In the genomic region with DNA sequence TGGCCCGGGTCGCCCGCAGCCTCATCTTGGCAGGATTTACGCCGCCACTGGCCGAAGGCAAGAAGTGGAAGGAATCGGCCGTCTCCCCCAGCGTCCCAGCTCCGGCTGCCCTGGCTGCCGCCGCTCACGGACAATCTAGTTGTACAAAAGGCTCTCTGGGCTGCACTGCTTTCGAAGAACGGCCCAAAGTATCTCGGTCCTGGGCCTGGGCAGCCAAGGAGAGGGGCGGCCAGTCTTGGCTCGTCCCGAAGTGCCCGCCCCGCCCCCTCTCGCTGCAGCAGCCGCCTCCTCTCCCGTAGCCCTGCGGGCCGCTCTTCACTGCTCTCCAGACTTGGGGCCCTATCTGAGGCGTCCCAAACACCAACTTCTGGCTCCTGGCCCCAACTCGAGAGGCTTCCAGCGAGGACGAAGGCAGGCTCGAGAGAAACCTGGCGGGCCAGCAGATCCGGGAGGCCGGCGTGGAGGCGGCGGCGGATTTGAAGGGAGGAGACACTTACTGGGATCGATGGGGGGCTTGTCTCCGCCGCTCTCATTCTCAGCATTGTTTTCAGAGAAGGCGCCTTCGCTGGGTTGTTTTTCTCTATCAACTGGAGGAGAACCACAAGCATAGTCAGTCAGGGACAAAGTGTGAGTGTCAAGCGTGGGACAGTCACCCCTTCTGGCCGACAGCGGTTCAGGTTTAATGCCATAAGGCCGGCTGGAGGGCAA, we compare ENCODE assay signal across 10 cellular contexts. TPM values are rescaled to one million over a fixed set of nuclear protein-coding genes. Genes with fewer than 3 reads are reported as not detected.
A peak's percentile ranks its signal among the peaks of the same experiment; 100 is the strongest.
DNase-seq lines count a peak whose midpoint lies in the region; ATAC-seq, FAIRE-seq and TF ChIP-seq lines count a peak whose summit lies in the region.
"Had no signal": no experiment of that assay in that cellular context is flagged by ENCODE, and none has a peak within 500 bp of the region (broad histone marks: within the 10 kb centered on the region; RNA-seq: fewer than 3 reads in every experiment).

No MANE protein-coding gene starts in this region.

- in situ Hi-C loops in KBM-7 (cut with MboI; ENCODE audit: low pct_unique_long_range_greater_than_20kb, low sequenced_read_pairs) (loop anchor here (25.0 kb wide), 1 partner anchor 1302 kb away; no protein-coding TSS in a partner anchor), GM13977 (cut with MboI; ENCODE audit: low pct_unique_long_range_greater_than_20kb, low sequenced_read_pairs, unreplicated experiment) (loop anchor here (10.0 to 25.0 kb wide), 2 partner anchors 802 to 1310 kb away; no protein-coding TSS in a partner anchor)

- CTCF ChIA-PET in endothelial cell of umbilical vein (lab: Charles Lee) = interaction anchor here (0.6 to 7.4 kb wide), 3 partner anchors 12 to 794 kb away, joined by 3 to 81 read pairs (median 42); partner anchors contain the start of genes HOXA10 and HOXA3

- H3K27me3 ChIP-seq in endothelial cell of umbilical vein (ENCODE audit: control insufficient read depth in 2 of 2, insufficient read depth in 2 of 2, low read length in 2 of 2) (no peaks in the 10 kb centered on the region), osteoblast (ENCODE audit: insufficient read depth, low read length) (no peaks in the 10 kb centered on the region)

- H3K4me2 ChIP-seq in endothelial cell of umbilical vein (ENCODE audit: insufficient read depth, low read length) (peak overlapping the region; percentile 91), osteoblast (ENCODE audit: insufficient read depth, low read length) (peak overlapping the region; percentile 99)

- H3K27ac ChIP-seq in endothelial cell of umbilical vein (ENCODE audit: insufficient read depth, low read depth, low read length) (peak overlapping the region; percentile 91), osteoblast (ENCODE audit: low read depth, low read length) (peak overlapping the region; percentile 95)

- ATAC-seq in HG03432 (IDR thresholded peaks at IDR 0.05; ENCODE audit: unreplicated experiment) (no peak), GM19324 (IDR thresholded peaks at IDR 0.05; ENCODE audit: low FRiP score, unreplicated experiment) (no peak), HG02885 (IDR thresholded peaks at IDR 0.05; ENCODE audit: poor library complexity, unreplicated experiment) (no peak)

- FAIRE-seq in endothelial cell of umbilical vein (lab: Jason Lieb, UNC) = peak; percentile 33
- FAIRE-seq: GM12891, small intestine had no signal

- no peak for TF ChIP-seq POLR2A in endothelial cell of umbilical vein (IDR thresholded peaks at IDR 0.05; ENCODE audit: low read depth, low read length)

- peaks cover 23 to 40% of the 10 kb centered on the region in 2 donors for H3K36me3 Mint-ChIP-seq in CD14-positive monocyte

- DNase-seq in CD14-positive monocyte (ENCODE audit: low spot score) = peak; percentile 47
- DNase-seq in KBM-7 = peak; percentile 74
- no peak for DNase-seq in endothelial cell of umbilical vein (ENCODE audit: low read depth, low spot score)
- peak; percentile 92 for DNase-seq in osteoblast (ENCODE audit: insufficient read length, low spot score, missing footprints)
- DNase-seq in GM13977 (ENCODE audit: low spot score) = no peak
- DNase-seq: small intestine had no signal

- dilution Hi-C loops in endothelial cell of umbilical vein (cut with MboI; ENCODE audit: extremely low pct_ligation_motif_present, low sequenced_read_pairs) = loop anchor here (10.0 to 25.0 kb wide), 3 partner anchors 310 to 977 kb away; no protein-coding TSS in a partner anchor

- intact Hi-C loops in CD14-positive monocyte (cut with micrococcal nuclease) (loop anchor here (5.0 to 10.0 kb wide), 6 partner anchors 38 to 1302 kb away; partner anchors contain the start of gene HOXA13 (in 1 of the 2)), endothelial cell of umbilical vein (cut with micrococcal nuclease) (loop anchor here (1.0 to 5.0 kb wide), 7 partner anchors 10 to 1772 kb away; partner anchors contain the start of genes HOXA10 and HOXA2)

- peak overlapping the region; percentile 85 for H3K9ac ChIP-seq in endothelial cell of umbilical vein (replicated peaks; ENCODE audit: extremely low read depth, insufficient read depth, low read length)

- H3K4me3 ChIP-seq in endothelial cell of umbilical vein (replicated peaks in 1 of 3; ENCODE audit: insufficient read depth in 1 of 3, low read depth in 1 of 3, low read length in 3 of 3) (peak overlapping the region; percentile 63 to 98 (median 88)), osteoblast (ENCODE audit: insufficient read depth, low read length) (peak overlapping the region; percentile 75)

- POLR2A ChIA-PET in endothelial cell of umbilical vein (lab: Charles Lee) = interaction anchor here (1.4 kb wide), 1 partner anchor 13 kb away, joined by 7 read pairs; no protein-coding TSS in a partner anchor

- H2AFZ ChIP-seq in endothelial cell of umbilical vein (ENCODE audit: low read depth, low read length) = no peak overlapping the region
- H2AFZ ChIP-seq in osteoblast (ENCODE audit: low read length) = no peak overlapping the region

- no peak overlapping the region for H3K27ac Mint-ChIP-seq in CD14-positive monocyte

- H4K20me1 ChIP-seq in endothelial cell of umbilical vein (replicated peaks; ENCODE audit: control insufficient read depth, extremely low read depth, insufficient read depth, low read length) = no peaks in the 10 kb centered on the region
- peaks cover 17% of the 10 kb centered on the region for H4K20me1 ChIP-seq in osteoblast (ENCODE audit: insufficient read depth, low read length)

- H3K79me2 ChIP-seq in endothelial cell of umbilical vein (ENCODE audit: control insufficient read depth, insufficient read depth, low read length) (peaks cover 87% of the 10 kb centered on the region), osteoblast (ENCODE audit: insufficient read depth, low read length) (peaks cover 94% of the 10 kb centered on the region)

- peak overlapping the region; percentile 72 to 92 for H3K4me3 Mint-ChIP-seq in CD14-positive monocyte

- peaks cover 5 to 52% (median 36%) of the 10 kb centered on the region in 7 donors for H3K9me3 Mint-ChIP-seq in CD14-positive monocyte

- H3K36me3 ChIP-seq in endothelial cell of umbilical vein (ENCODE audit: control insufficient read depth in 2 of 2, extremely low read depth in 1 of 2, insufficient read depth in 2 of 2, low read length in 2 of 2) (peaks cover 3 to 7% of the 10 kb centered on the region in 2 experiments), osteoblast (ENCODE audit: insufficient read depth, low read length) (peaks cover 18% of the 10 kb centered on the region)

- H3K9me3 ChIP-seq in endothelial cell of umbilical vein (replicated peaks; ENCODE audit: control insufficient read depth, insufficient read depth, low read length) = no peaks in the 10 kb centered on the region
- H3K9me3 ChIP-seq in osteoblast (ENCODE audit: low read depth, low read length) = no peaks in the 10 kb centered on the region

- TF ChIP-seq CTCF in CD14-positive monocyte (IDR thresholded peaks at IDR 0.05) (peak; percentile 5), endothelial cell of umbilical vein (IDR thresholded peaks at IDR 0.05; ENCODE audit: extremely low read depth in 1 of 2, insufficient read depth in 1 of 2, low read depth in 1 of 2, low read length in 2 of 2) (peak; percentile 15 to 34), osteoblast (IDR thresholded peaks at IDR 0.05; ENCODE audit: extremely low read depth, low read depth, low read length) (peak; percentile 26), GM13977 (IDR thresholded peaks at IDR 0.05; ENCODE audit: extremely low read depth, insufficient read depth, missing control alignments) (no peak)

- peaks cover 39% of the 10 kb centered on the region for H3K4me1 ChIP-seq in endothelial cell of umbilical vein (ENCODE audit: control insufficient read depth, extremely low read depth, insufficient read depth, low read length)
- peaks cover 32% of the 10 kb centered on the region for H3K4me1 ChIP-seq in osteoblast (ENCODE audit: insufficient read depth, low read length)

- peaks cover 68% of the 10 kb centered on the region for H3K4me1 Mint-ChIP-seq in CD14-positive monocyte

- peaks cover 84 to 93% (median 84%) of the 10 kb centered on the region in 3 donors for H3K27me3 Mint-ChIP-seq in CD14-positive monocyte (ENCODE audit: low read depth in 3 of 3)

- BruUV-seq in endothelial cell of umbilical vein (replicated peaks; lab: Mats Ljungman, UMichigan) = no TSS peak

- no peaks in the 10 kb centered on the region for H3K9me1 ChIP-seq in endothelial cell of umbilical vein (replicated peaks; ENCODE audit: control insufficient read depth, extremely low read depth, insufficient read depth, low read length)

RNA-seq across cellular contexts. Expression of gene HOXA9, which starts 0.8 kb away (rescaled TPM):
- 1 to 10 TPM in 1 of 2 donors, under 1 TPM in 1; 0.55 to 1.9 TPM for polyA plus RNA-seq in CD14-positive monocyte
- total RNA-seq in endothelial cell of umbilical vein = 61.6 and 62.9 TPM in 2 replicates
- 47.2 and 84.1 TPM in 2 replicates for polyA plus RNA-seq in endothelial cell of umbilical vein
- polyA plus RNA-seq in endothelial cell of umbilical vein (2011; cell fraction: cytosol; rRNA removed) = 44.6 and 46.3 TPM in 2 replicates
- polyA plus RNA-seq in endothelial cell of umbilical vein (2011; cell fraction: nucleus; rRNA removed) = 94.3 and 108 TPM in 2 replicates
- 32.3 and 47.7 TPM in 2 replicates for polyA plus RNA-seq in endothelial cell of umbilical vein (2012)
- polyA minus RNA-seq in endothelial cell of umbilical vein = 8.0 and 11.3 TPM in 2 replicates
- polyA minus RNA-seq in endothelial cell of umbilical vein (2011; cell fraction: cytosol; rRNA and poly(A)+ RNA removed) = not detected
- polyA minus RNA-seq in endothelial cell of umbilical vein (2011; cell fraction: nucleus; rRNA and poly(A)+ RNA removed) = 14.0 and 22.7 TPM in 2 replicates
- total RNA-seq in osteoblast = 15.3 and 19.5 TPM in 2 replicates

RNA-seq across cellular contexts. Expression of gene HOXA7, which starts 8.1 kb away (rescaled TPM):
- polyA plus RNA-seq in CD14-positive monocyte (not detected), endothelial cell of umbilical vein (16.9 and 18.1 TPM in 2 replicates)
- total RNA-seq in endothelial cell of umbilical vein (15.6 and 18.5 TPM in 2 replicates), osteoblast (3.6 and 4.4 TPM in 2 replicates)
- 13.0 and 13.8 TPM in 2 replicates for polyA plus RNA-seq in endothelial cell of umbilical vein (2011; cell fraction: cytosol; rRNA removed)
- 5.6 and 8.3 TPM in 2 replicates for polyA plus RNA-seq in endothelial cell of umbilical vein (2011; cell fraction: nucleus; rRNA removed)
- polyA plus RNA-seq in endothelial cell of umbilical vein (2012) = 13.9 and 16.0 TPM in 2 replicates
- 8.6 and 9.4 TPM in 2 replicates for polyA minus RNA-seq in endothelial cell of umbilical vein
- polyA minus RNA-seq in endothelial cell of umbilical vein (2011; cell fraction: cytosol; rRNA and poly(A)+ RNA removed) = 5.9 TPM
- 3.8 and 4.1 TPM in 2 replicates for polyA minus RNA-seq in endothelial cell of umbilical vein (2011; cell fraction: nucleus; rRNA and poly(A)+ RNA removed)

RNA-seq across cellular contexts. Expression of gene HOXA10, which starts 9.6 kb away (rescaled TPM):
- polyA plus RNA-seq in CD14-positive monocyte = 1 to 10 TPM in 1 of 2 donors, under 1 TPM in 1; 0.33 to 3.2 TPM
- total RNA-seq in endothelial cell of umbilical vein = 24.4 and 27.6 TPM in 2 replicates
- 23.7 and 30.3 TPM in 2 replicates for polyA plus RNA-seq in endothelial cell of umbilical vein
- polyA plus RNA-seq in endothelial cell of umbilical vein (2011; cell fraction: cytosol; rRNA removed) = 15.8 and 19.0 TPM in 2 replicates
- 16.7 TPM in 2 replicates for polyA plus RNA-seq in endothelial cell of umbilical vein (2011; cell fraction: nucleus; rRNA removed)
- polyA plus RNA-seq in endothelial cell of umbilical vein (2012) = 15.1 and 20.3 TPM in 2 replicates
- polyA minus RNA-seq in endothelial cell of umbilical vein = 24.4 and 30.3 TPM in 2 replicates
- polyA minus RNA-seq in endothelial cell of umbilical vein (2011; cell fraction: cytosol; rRNA and poly(A)+ RNA removed) = 3.2 TPM
- 8.0 and 9.1 TPM in 2 replicates for polyA minus RNA-seq in endothelial cell of umbilical vein (2011; cell fraction: nucleus; rRNA and poly(A)+ RNA removed)
- total RNA-seq in osteoblast = 32.1 and 43.1 TPM in 2 replicates

RNA-seq across cellular contexts. Expression of gene HOXA3, which starts 12.2 kb away (rescaled TPM):
- polyA plus RNA-seq in CD14-positive monocyte = not detected
- total RNA-seq in endothelial cell of umbilical vein = 12.0 and 14.0 TPM in 2 replicates
- 4.2 and 4.7 TPM in 2 replicates for polyA plus RNA-seq in endothelial cell of umbilical vein
- polyA plus RNA-seq in endothelial cell of umbilical vein (2011; cell fraction: cytosol; rRNA removed) = 1.5 and 2.4 TPM in 2 replicates
- 14.0 and 14.1 TPM in 2 replicates for polyA plus RNA-seq in endothelial cell of umbilical vein (2011; cell fraction: nucleus; rRNA removed)
- 4.6 and 5.6 TPM in 2 replicates for polyA plus RNA-seq in endothelial cell of umbilical vein (2012)
- 1.6 and 2.0 TPM in 2 replicates for polyA minus RNA-seq in endothelial cell of umbilical vein
- not detected for polyA minus RNA-seq in endothelial cell of umbilical vein (2011; cell fraction: cytosol; rRNA and poly(A)+ RNA removed)
- 7.1 and 20.1 TPM in 2 replicates for polyA minus RNA-seq in endothelial cell of umbilical vein (2011; cell fraction: nucleus; rRNA and poly(A)+ RNA removed)
- total RNA-seq in osteoblast = 3.5 and 4.0 TPM in 2 replicates

RNA-seq across cellular contexts. Expression of gene HOXA6, which starts 17.0 kb away (rescaled TPM):
- polyA plus RNA-seq in CD14-positive monocyte (not detected), endothelial cell of umbilical vein (7.8 and 10.0 TPM in 2 replicates)
- total RNA-seq in endothelial cell of umbilical vein (17.9 and 20.7 TPM in 2 replicates), osteoblast (5.0 and 7.6 TPM in 2 replicates)
- polyA plus RNA-seq in endothelial cell of umbilical vein (2011; cell fraction: cytosol; rRNA removed) = 5.0 and 6.7 TPM in 2 replicates
- 15.6 and 19.9 TPM in 2 replicates for polyA plus RNA-seq in endothelial cell of umbilical vein (2011; cell fraction: nucleus; rRNA removed)
- polyA plus RNA-seq in endothelial cell of umbilical vein (2012) = 6.1 and 6.2 TPM in 2 replicates
- 6.1 and 6.7 TPM in 2 replicates for polyA minus RNA-seq in endothelial cell of umbilical vein
- polyA minus RNA-seq in endothelial cell of umbilical vein (2011; cell fraction: cytosol; rRNA and poly(A)+ RNA removed) = not detected
- 8.4 and 18.0 TPM in 2 replicates for polyA minus RNA-seq in endothelial cell of umbilical vein (2011; cell fraction: nucleus; rRNA and poly(A)+ RNA removed)

Comparison
In these comparisons a context has a peak if more than half of its experiments do, and no peak if none do; other contexts are left out.
1. DNase-seq: peak in CD14-positive monocyte (single experiment), KBM-7 (single experiment) and osteoblast (single experiment); none in endothelial cell of umbilical vein (single experiment) and GM13977 (single experiment).